8 cellular contexts compared by ENCODE assay signal in genomic region chr1:72283204-72284083, GRCh38. TPM values are rescaled to one million over a fixed set of nuclear protein-coding genes. Genes with fewer than 3 reads are reported as not detected.
DNase-seq lines count a peak whose midpoint lies in the region; ATAC-seq and TF ChIP-seq lines count a peak whose summit lies in the region.

No MANE protein-coding gene starts in this region.

- CTCF ChIA-PET in GM10248 (lab: Yijun Ruan, JAX), result no interaction called here

- peaks cover 11% of the 10 kb centered on the region for H3K4me1 ChIP-seq in muscle layer of colon (ENCODE audit: insufficient read depth, low read length)

- POLR2A ChIA-PET in GM10248 (lab: Yijun Ruan, JAX), result no interaction called here

- no peak overlapping the region for H3K4me3 Mint-ChIP-seq in type B pancreatic cell

- H3K27me3 ChIP-seq in muscle layer of colon (ENCODE audit: control insufficient read depth in 1 of 2, insufficient read depth in 2 of 2, low read length in 2 of 2), result no peaks in the 10 kb centered on the region

- peaks cover 7% of the 10 kb centered on the region for H3K4me1 Mint-ChIP-seq in type B pancreatic cell (ENCODE audit: unreplicated experiment)

- no peaks in the 10 kb centered on the region for H3K9me3 Mint-ChIP-seq in type B pancreatic cell

- ATAC-seq in HG02885 (IDR thresholded peaks at IDR 0.05; ENCODE audit: poor library complexity, unreplicated experiment) (peak; percentile 22), HG03342 (IDR thresholded peaks at IDR 0.05; ENCODE audit: unreplicated experiment) (no peak)

- H3K27ac Mint-ChIP-seq in type B pancreatic cell, result no peak overlapping the region

- H3K27ac ChIP-seq in muscle layer of colon (ENCODE audit: low read depth, low read length), result peak overlapping the region; percentile 99

- DNase-seq in GM10248 (ENCODE audit: extremely low spot score) (peak; percentile 11), NCI-H2227 treated with DMSO at 0.1 percent for 48 hours (lab: John Stamatoyannopoulos, UW) (peak; percentile 53), fibroblast of peridontal ligament (ENCODE audit: extremely low read depth) (peak; percentile 80), type B pancreatic cell (ENCODE audit: extremely low spot score, unreplicated experiment) (peak; percentile 73)
- DNase-seq in activated CD8-positive, alpha-beta memory T cell treated with anti-CD3 and anti-CD28 coated beads, Interleukin-2, amount 50 U/mL, for 4 hours, result peak; percentile 28

- H3K27me3 Mint-ChIP-seq in type B pancreatic cell, result peaks cover 37% of the 10 kb centered on the region

- no peaks in the 10 kb centered on the region for H3K36me3 Mint-ChIP-seq in type B pancreatic cell

- peak overlapping the region; percentile 59 to 83 for H3K4me3 ChIP-seq in muscle layer of colon (ENCODE audit: low read depth in 1 of 2, low read length in 2 of 2)

- TF ChIP-seq CTCF in GM10248 (IDR thresholded peaks at IDR 0.05; ENCODE audit: control extremely low read depth, extremely low read depth, low read depth, missing control alignments) (no peak), type B pancreatic cell (conservative IDR thresholded peaks at IDR 0.05) (peak; percentile 5)

- no peaks in the 10 kb centered on the region for H3K9me3 ChIP-seq in muscle layer of colon (ENCODE audit: low read length)

- peak overlapping the region; percentile 99 for H3K9ac ChIP-seq in muscle layer of colon (ENCODE audit: low read length)

- no peaks in the 10 kb centered on the region for H3K36me3 ChIP-seq in muscle layer of colon (ENCODE audit: insufficient read depth, low read length)

RNA-seq across cellular contexts. Expression of gene NEGR1, which starts 1.1 kb away (rescaled TPM):
- 22.4 and 22.5 TPM in 2 replicates for total RNA-seq in type B pancreatic cell (ENCODE audit: low replicate concordance)

Comparison
In these comparisons a context has a peak if more than half of its experiments do, and no peak if none do; other contexts are left out.
1. DNase-seq: peak in every context shown above with its lines; median percentile 80 in fibroblast of peridontal ligament; 73 in type B pancreatic cell; 53 in NCI-H2227 treated with DMSO at 0.1 percent for 48 hours; 28 in activated CD8-positive, alpha-beta memory T cell treated with anti-CD3 and anti-CD28 coated beads, Interleukin-2, amount 50 U/mL, for 4 hours; 11 in GM10248.